1 cellular context compared by ENCODE assay signal in genomic region chr16:66904846-66905632, GRCh38.
A peak's percentile ranks its signal among the peaks of the same experiment; 100 is the strongest.
TF ChIP-seq lines count a peak whose summit lies in the region.

No MANE protein-coding gene starts in this region.

TF ChIP-seq in IMR-90, 13 proteins besides CTCF, POLR2A, EP300 and RAD21:
- TF ChIP-seq SMC3 (IDR thresholded peaks at IDR 0.05; ENCODE audit: low read depth, low read length) (no peak), RFX5 (IDR thresholded peaks at IDR 0.05; ENCODE audit: low read depth, low read length) (no peak), MAZ (IDR thresholded peaks at IDR 0.05; ENCODE audit: borderline replicate concordance, low read depth, low read length) (peak; percentile 15; the same call in 1 of the 2 replicates), CEBPB (IDR thresholded peaks at IDR 0.05; ENCODE audit: low read depth, low read length) (no peak), CHD1 (IDR thresholded peaks at IDR 0.05; ENCODE audit: low read depth, low read length) (peak; percentile 51; the same call in 1 of the 2 replicates), RCOR1 (IDR thresholded peaks at IDR 0.05; ENCODE audit: insufficient replicate concordance, low read length) (no peak), FOS (IDR thresholded peaks at IDR 0.05; ENCODE audit: low read depth, low read length) (peak; percentile 1; the same call in 1 of the 2 replicates), MAFK (IDR thresholded peaks at IDR 0.05; ENCODE audit: low read depth, low read length) (no peak), NFE2L2 (IDR thresholded peaks at IDR 0.05; ENCODE audit: low read depth, low read length) (no peak), USF2 (IDR thresholded peaks at IDR 0.05; ENCODE audit: low read depth, low read length) (peak; percentile 51; the same call in 1 of the 2 replicates), ELK1 (IDR thresholded peaks at IDR 0.05; ENCODE audit: borderline replicate concordance, low read depth, low read length) (no peak), BHLHE40 (IDR thresholded peaks at IDR 0.05; ENCODE audit: low read depth, low read length) (peak; percentile 75), MXI1 (IDR thresholded peaks at IDR 0.05; ENCODE audit: borderline replicate concordance, low read depth, low read length) (peak; percentile 51; the same call in 1 of the 2 replicates)
